In the genomic region with DNA sequence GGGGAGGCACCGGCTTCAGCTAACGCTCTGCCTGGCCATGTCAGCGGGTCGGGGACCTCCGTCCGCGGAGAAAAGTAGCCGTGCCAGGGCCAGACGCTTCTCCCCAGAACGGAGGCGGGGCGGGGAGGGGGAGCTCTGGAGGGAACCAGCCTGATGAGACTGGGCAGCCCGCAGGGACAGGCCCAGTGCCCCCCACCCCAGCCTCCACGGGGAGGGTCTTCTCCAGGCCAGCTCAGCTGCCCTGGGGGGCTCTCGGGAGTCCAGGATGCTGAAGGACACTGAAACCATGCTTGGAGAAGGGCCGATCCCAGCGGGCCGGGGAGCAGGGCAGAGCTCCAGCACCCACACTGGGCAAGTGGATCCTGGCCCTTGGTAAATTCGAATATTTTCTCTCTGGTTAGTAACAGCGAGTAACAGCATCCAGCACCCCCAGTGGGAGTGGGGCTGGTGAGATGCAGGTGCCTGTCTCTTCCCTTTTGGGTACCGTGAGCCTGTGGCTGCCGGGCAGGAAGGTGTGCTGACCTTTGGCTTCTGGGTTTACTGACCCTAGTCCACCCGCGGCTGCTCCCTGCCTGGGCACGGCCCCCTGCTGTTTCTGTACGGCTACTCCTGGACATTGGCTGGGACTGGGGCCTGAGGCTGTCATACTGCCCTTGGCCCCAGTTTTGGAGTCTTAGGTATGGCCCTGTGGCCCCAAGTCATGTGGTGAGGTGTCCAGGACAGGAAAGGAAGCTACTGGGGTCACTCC, we compare ENCODE assay signal across 21 cellular contexts. TPM values are rescaled to one million over a fixed set of nuclear protein-coding genes. Genes with fewer than 3 reads are reported as not detected.
A peak's percentile ranks its signal among the peaks of the same experiment; 100 is the strongest.
DNase-seq lines count a peak whose midpoint lies in the region; ATAC-seq and TF ChIP-seq lines count a peak whose summit lies in the region.
"Had no signal": no experiment of that assay in that cellular context is flagged by ENCODE, and none has a peak within 500 bp of the region (broad histone marks: within the 10 kb centered on the region; RNA-seq: fewer than 3 reads in every experiment).

No MANE protein-coding gene starts in this region.

- H3K27me3 Mint-ChIP-seq in activated naive CD4-positive, alpha-beta T cell treated with anti-CD3 and anti-CD28 coated beads for 36 hours (ENCODE audit: low read depth), result no peaks in the 10 kb centered on the region
- no peaks in the 10 kb centered on the region for H3K27me3 Mint-ChIP-seq in Calu3 (ENCODE audit: unreplicated experiment)
- H3K27me3 Mint-ChIP-seq: CD4-positive, CD25-positive, alpha-beta regulatory T cell had no signal

- H3K27ac Mint-ChIP-seq in activated naive CD4-positive, alpha-beta T cell treated with anti-CD3 and anti-CD28 coated beads, Interleukin-2, amount 50 U/mL, for 72 hours, result peak overlapping the region; percentile 19 to 44
- no peak overlapping the region for H3K27ac Mint-ChIP-seq in activated naive CD4-positive, alpha-beta T cell treated with anti-CD3 and anti-CD28 coated beads for 36 hours
- H3K27ac Mint-ChIP-seq in Calu3 (ENCODE audit: unreplicated experiment), result no peak overlapping the region
- H3K27ac Mint-ChIP-seq: CD4-positive, CD25-positive, alpha-beta regulatory T cell had no signal

- H3K9me3 ChIP-seq in right lobe of liver, result no peaks in the 10 kb centered on the region
- no peaks in the 10 kb centered on the region for H3K9me3 ChIP-seq in WERI-Rb-1 (ENCODE audit: severe bottlenecking)
- H3K9me3 ChIP-seq: BE2C had no signal

- H3K4me3 Mint-ChIP-seq in activated naive CD4-positive, alpha-beta T cell treated with anti-CD3 and anti-CD28 coated beads for 36 hours, result no peak overlapping the region
- H3K4me3 Mint-ChIP-seq in Calu3 (ENCODE audit: low read depth, unreplicated experiment), result no peak overlapping the region
- H3K4me3 Mint-ChIP-seq: CD4-positive, CD25-positive, alpha-beta regulatory T cell had no signal

- peaks cover 36% of the 10 kb centered on the region for H3K4me1 Mint-ChIP-seq in activated naive CD4-positive, alpha-beta T cell treated with anti-CD3 and anti-CD28 coated beads for 36 hours (ENCODE audit: low read depth)
- H3K4me1 Mint-ChIP-seq in Calu3 (ENCODE audit: low read depth, unreplicated experiment), result peaks cover 29% of the 10 kb centered on the region

- ATAC-seq in activated naive CD4-positive, alpha-beta T cell treated with anti-CD3 and anti-CD28 coated beads, Interleukin-2, amount 50 U/mL, for 72 hours, result no peak
- peak; percentile 8 to 71 (median 64) for ATAC-seq in right lobe of liver
- ATAC-seq in GM18870 (IDR thresholded peaks at IDR 0.05; ENCODE audit: unreplicated experiment), result no peak
- ATAC-seq in GM18519 (IDR thresholded peaks at IDR 0.05; ENCODE audit: low FRiP score, unreplicated experiment), result no peak

- 67% methylated on average over 1 of the region's 26 CpGs for WGBS in right lobe of liver (ENCODE audit: insufficient coverage, low coverage, low lambda C conversion rate, missing lambda C conversion rate)

- TF ChIP-seq CTCF in right lobe of liver (IDR thresholded peaks at IDR 0.05) (peak in 3 of 4 donors; percentile 37 to 49 (median 37)), Calu3 (IDR thresholded peaks at IDR 0.05; ENCODE audit: unreplicated experiment) (no peak), WERI-Rb-1 (IDR thresholded peaks at IDR 0.05; ENCODE audit: low read depth, low read length) (no peak)

- no peaks in the 10 kb centered on the region for H3K36me3 ChIP-seq in right lobe of liver
- H3K36me3 ChIP-seq in WERI-Rb-1, result no peaks in the 10 kb centered on the region

- peaks cover 0 to 61% (median 30%) of the 10 kb centered on the region in 4 donors for H3K4me1 ChIP-seq in right lobe of liver

- CTCF ChIA-PET in activated naive CD4-positive, alpha-beta T cell treated with anti-CD3 and anti-CD28 coated beads for 36 hours (lab: Charles Lee), result interaction anchor here (1.0 kb wide), 1 partner anchor 92 kb away, joined by 3 read pairs; no protein-coding TSS in a partner anchor
- CTCF ChIA-PET in Calu3 (lab: Charles Lee), result no interaction called here

- no peak for TF ChIP-seq POLR2A in right lobe of liver (IDR thresholded peaks at IDR 0.05)

- intact Hi-C loops in activated naive CD4-positive, alpha-beta T cell treated with anti-CD3 and anti-CD28 coated beads for 36 hours (cut with micrococcal nuclease), result no loop called here
- intact Hi-C loops in right lobe of liver (cut with DNase I) (loop anchor here in 1 of 2 donors (10.0 kb wide), 1 partner anchor 81 kb away; no protein-coding TSS in a partner anchor), Calu3 (cut with micrococcal nuclease; ENCODE audit: unreplicated experiment) (no loop called here)

- H3K36me3 Mint-ChIP-seq in activated naive CD4-positive, alpha-beta T cell treated with anti-CD3 and anti-CD28 coated beads, Interleukin-2, amount 50 U/mL, for 72 hours, result no peaks in the 10 kb centered on the region
- H3K36me3 Mint-ChIP-seq in activated naive CD4-positive, alpha-beta T cell treated with anti-CD3 and anti-CD28 coated beads for 36 hours (ENCODE audit: low read depth), result peaks cover 2% of the 10 kb centered on the region
- peaks cover 18% of the 10 kb centered on the region for H3K36me3 Mint-ChIP-seq in Calu3 (ENCODE audit: insufficient read depth, unreplicated experiment)
- H3K36me3 Mint-ChIP-seq: CD4-positive, CD25-positive, alpha-beta regulatory T cell had no signal

- no peak for DNase-seq in activated naive CD4-positive, alpha-beta T cell treated with anti-CD3 and anti-CD28 coated beads, Interleukin-2, amount 50 U/mL, for 72 hours (ENCODE audit: low spot score in 2 of 2)
- no peak for DNase-seq in activated naive CD4-positive, alpha-beta T cell treated with anti-CD3 and anti-CD28 coated beads for 36 hours
- peak; percentile 15 for DNase-seq in cerebellar cortex (ENCODE audit: low spot score)
- peak; percentile 73 to 84 (median 82) for DNase-seq in right lobe of liver
- no peak for DNase-seq in Calu3
- DNase-seq in WERI-Rb-1, result no peak
- DNase-seq: 8988T; ACHN; BE2C; CD4-positive, CD25-positive, alpha-beta regulatory T cell; HCEC 1CT; IMR-90; KG1; MM.1S; NCI-H2029; NCI-H446; NCI-H526; RPMI8226; SHP77 had no signal

- H3K27me3 ChIP-seq in right lobe of liver (no peaks in the 10 kb centered on the region), WERI-Rb-1 (ENCODE audit: insufficient read depth, low read depth, severe bottlenecking) (no peaks in the 10 kb centered on the region)
- H3K27me3 ChIP-seq: BE2C had no signal

- no TSS peak for BruUV-seq in Calu3 (replicated peaks; lab: Mats Ljungman, UMichigan)

- no peaks in the 10 kb centered on the region for H3K9me3 Mint-ChIP-seq in activated naive CD4-positive, alpha-beta T cell treated with anti-CD3 and anti-CD28 coated beads, Interleukin-2, amount 50 U/mL, for 72 hours
- H3K9me3 Mint-ChIP-seq in activated naive CD4-positive, alpha-beta T cell treated with anti-CD3 and anti-CD28 coated beads for 36 hours, result no peaks in the 10 kb centered on the region
- no peaks in the 10 kb centered on the region for H3K9me3 Mint-ChIP-seq in Calu3 (ENCODE audit: low read depth, unreplicated experiment)
- H3K9me3 Mint-ChIP-seq: CD4-positive, CD25-positive, alpha-beta regulatory T cell had no signal

- H3K4me3 ChIP-seq in right lobe of liver (no peak overlapping the region), WERI-Rb-1 (ENCODE audit: low read depth, low read length) (no peak overlapping the region)

- peak overlapping the region in 2 of 3 donors; percentile 43 to 68 for H3K27ac ChIP-seq in right lobe of liver
- H3K27ac ChIP-seq in WERI-Rb-1, result no peak overlapping the region

RNA-seq across cellular contexts. Expression of a gene that starts 35.8 kb away (rescaled TPM):
- total RNA-seq in activated naive CD4-positive, alpha-beta T cell treated with anti-CD3 and anti-CD28 coated beads, Interleukin-2, amount 50 U/mL, for 72 hours, result 10 to 100 TPM; 33.8 to 42.4 TPM
- 10 to 100 TPM; 34.3 to 35.4 TPM for total RNA-seq in activated naive CD4-positive, alpha-beta T cell treated with anti-CD3 and anti-CD28 coated beads for 36 hours
- total RNA-seq in right lobe of liver (10 to 100 TPM; 29.7 to 72.0 (median 34.8) TPM), Calu3 (2022) (61.2 and 63.4 TPM in 2 replicates)

Comparison
In these comparisons a context has a peak if more than half of its experiments do, and no peak if none do; other contexts are left out.
1. H3K27ac Mint-ChIP-seq: peak in activated naive CD4-positive, alpha-beta T cell treated with anti-CD3 and anti-CD28 coated beads, Interleukin-2, amount 50 U/mL, for 72 hours (2 of 2); none in activated naive CD4-positive, alpha-beta T cell treated with anti-CD3 and anti-CD28 coated beads for 36 hours (single experiment) and Calu3 (single experiment).
2. ATAC-seq: peak in right lobe of liver (4 of 4); none in activated naive CD4-positive, alpha-beta T cell treated with anti-CD3 and anti-CD28 coated beads, Interleukin-2, amount 50 U/mL, for 72 hours (0 of 2), GM18870 (single experiment) and GM18519 (single experiment).
3. DNase-seq: peak in cerebellar cortex (single experiment) and right lobe of liver (3 of 3); none in activated naive CD4-positive, alpha-beta T cell treated with anti-CD3 and anti-CD28 coated beads, Interleukin-2, amount 50 U/mL, for 72 hours (0 of 2), activated naive CD4-positive, alpha-beta T cell treated with anti-CD3 and anti-CD28 coated beads for 36 hours (single experiment), Calu3 (single experiment) and WERI-Rb-1 (single experiment).
4. CTCF ChIP-seq: peak in right lobe of liver (3 of 4); none in Calu3 (single experiment) and WERI-Rb-1 (single experiment).